ENCODE assay signal across 1 cellular context in the genomic region with DNA sequence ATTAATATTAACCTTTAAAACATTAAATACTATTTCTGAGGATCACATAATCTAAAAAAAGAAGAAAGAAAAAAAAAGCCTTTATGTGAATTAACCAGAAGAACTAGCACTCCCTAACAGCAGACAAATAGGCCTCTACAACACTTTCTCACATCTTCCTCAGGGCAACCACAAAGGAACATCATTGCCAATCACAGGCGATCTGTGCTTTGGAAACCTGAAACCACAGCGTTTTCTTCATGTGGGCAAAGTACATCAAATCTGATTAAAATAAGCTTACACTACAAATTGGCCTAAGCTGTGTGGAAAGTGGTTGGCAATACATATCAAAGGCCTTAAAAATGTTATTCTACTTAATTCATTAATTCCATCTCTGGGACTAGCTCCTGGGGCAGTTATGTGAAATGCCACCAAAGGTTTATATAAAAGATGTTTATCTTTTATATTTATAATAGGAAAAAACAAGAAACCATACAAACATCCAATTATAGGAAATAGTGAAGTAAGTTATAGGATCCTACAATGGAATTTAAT.
TF ChIP-seq lines count a peak whose summit lies in the region.

No MANE protein-coding gene starts in this region.

TF ChIP-seq in GM23338, 12 proteins besides CTCF, POLR2A, EP300 and RAD21 (continued from another document):
- TF ChIP-seq, protein P1, sequence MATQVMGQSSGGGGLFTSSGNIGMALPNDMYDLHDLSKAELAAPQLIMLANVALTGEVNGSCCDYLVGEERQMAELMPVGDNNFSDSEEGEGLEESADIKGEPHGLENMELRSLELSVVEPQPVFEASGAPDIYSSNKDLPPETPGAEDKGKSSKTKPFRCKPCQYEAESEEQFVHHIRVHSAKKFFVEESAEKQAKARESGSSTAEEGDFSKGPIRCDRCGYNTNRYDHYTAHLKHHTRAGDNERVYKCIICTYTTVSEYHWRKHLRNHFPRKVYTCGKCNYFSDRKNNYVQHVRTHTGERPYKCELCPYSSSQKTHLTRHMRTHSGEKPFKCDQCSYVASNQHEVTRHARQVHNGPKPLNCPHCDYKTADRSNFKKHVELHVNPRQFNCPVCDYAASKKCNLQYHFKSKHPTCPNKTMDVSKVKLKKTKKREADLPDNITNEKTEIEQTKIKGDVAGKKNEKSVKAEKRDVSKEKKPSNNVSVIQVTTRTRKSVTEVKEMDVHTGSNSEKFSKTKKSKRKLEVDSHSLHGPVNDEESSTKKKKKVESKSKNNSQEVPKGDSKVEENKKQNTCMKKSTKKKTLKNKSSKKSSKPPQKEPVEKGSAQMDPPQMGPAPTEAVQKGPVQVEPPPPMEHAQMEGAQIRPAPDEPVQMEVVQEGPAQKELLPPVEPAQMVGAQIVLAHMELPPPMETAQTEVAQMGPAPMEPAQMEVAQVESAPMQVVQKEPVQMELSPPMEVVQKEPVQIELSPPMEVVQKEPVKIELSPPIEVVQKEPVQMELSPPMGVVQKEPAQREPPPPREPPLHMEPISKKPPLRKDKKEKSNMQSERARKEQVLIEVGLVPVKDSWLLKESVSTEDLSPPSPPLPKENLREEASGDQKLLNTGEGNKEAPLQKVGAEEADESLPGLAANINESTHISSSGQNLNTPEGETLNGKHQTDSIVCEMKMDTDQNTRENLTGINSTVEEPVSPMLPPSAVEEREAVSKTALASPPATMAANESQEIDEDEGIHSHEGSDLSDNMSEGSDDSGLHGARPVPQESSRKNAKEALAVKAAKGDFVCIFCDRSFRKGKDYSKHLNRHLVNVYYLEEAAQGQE (IDR thresholded peaks at IDR 0.05; ENCODE audit: unreplicated experiment) = no peak
- TF ChIP-seq, protein P2, sequence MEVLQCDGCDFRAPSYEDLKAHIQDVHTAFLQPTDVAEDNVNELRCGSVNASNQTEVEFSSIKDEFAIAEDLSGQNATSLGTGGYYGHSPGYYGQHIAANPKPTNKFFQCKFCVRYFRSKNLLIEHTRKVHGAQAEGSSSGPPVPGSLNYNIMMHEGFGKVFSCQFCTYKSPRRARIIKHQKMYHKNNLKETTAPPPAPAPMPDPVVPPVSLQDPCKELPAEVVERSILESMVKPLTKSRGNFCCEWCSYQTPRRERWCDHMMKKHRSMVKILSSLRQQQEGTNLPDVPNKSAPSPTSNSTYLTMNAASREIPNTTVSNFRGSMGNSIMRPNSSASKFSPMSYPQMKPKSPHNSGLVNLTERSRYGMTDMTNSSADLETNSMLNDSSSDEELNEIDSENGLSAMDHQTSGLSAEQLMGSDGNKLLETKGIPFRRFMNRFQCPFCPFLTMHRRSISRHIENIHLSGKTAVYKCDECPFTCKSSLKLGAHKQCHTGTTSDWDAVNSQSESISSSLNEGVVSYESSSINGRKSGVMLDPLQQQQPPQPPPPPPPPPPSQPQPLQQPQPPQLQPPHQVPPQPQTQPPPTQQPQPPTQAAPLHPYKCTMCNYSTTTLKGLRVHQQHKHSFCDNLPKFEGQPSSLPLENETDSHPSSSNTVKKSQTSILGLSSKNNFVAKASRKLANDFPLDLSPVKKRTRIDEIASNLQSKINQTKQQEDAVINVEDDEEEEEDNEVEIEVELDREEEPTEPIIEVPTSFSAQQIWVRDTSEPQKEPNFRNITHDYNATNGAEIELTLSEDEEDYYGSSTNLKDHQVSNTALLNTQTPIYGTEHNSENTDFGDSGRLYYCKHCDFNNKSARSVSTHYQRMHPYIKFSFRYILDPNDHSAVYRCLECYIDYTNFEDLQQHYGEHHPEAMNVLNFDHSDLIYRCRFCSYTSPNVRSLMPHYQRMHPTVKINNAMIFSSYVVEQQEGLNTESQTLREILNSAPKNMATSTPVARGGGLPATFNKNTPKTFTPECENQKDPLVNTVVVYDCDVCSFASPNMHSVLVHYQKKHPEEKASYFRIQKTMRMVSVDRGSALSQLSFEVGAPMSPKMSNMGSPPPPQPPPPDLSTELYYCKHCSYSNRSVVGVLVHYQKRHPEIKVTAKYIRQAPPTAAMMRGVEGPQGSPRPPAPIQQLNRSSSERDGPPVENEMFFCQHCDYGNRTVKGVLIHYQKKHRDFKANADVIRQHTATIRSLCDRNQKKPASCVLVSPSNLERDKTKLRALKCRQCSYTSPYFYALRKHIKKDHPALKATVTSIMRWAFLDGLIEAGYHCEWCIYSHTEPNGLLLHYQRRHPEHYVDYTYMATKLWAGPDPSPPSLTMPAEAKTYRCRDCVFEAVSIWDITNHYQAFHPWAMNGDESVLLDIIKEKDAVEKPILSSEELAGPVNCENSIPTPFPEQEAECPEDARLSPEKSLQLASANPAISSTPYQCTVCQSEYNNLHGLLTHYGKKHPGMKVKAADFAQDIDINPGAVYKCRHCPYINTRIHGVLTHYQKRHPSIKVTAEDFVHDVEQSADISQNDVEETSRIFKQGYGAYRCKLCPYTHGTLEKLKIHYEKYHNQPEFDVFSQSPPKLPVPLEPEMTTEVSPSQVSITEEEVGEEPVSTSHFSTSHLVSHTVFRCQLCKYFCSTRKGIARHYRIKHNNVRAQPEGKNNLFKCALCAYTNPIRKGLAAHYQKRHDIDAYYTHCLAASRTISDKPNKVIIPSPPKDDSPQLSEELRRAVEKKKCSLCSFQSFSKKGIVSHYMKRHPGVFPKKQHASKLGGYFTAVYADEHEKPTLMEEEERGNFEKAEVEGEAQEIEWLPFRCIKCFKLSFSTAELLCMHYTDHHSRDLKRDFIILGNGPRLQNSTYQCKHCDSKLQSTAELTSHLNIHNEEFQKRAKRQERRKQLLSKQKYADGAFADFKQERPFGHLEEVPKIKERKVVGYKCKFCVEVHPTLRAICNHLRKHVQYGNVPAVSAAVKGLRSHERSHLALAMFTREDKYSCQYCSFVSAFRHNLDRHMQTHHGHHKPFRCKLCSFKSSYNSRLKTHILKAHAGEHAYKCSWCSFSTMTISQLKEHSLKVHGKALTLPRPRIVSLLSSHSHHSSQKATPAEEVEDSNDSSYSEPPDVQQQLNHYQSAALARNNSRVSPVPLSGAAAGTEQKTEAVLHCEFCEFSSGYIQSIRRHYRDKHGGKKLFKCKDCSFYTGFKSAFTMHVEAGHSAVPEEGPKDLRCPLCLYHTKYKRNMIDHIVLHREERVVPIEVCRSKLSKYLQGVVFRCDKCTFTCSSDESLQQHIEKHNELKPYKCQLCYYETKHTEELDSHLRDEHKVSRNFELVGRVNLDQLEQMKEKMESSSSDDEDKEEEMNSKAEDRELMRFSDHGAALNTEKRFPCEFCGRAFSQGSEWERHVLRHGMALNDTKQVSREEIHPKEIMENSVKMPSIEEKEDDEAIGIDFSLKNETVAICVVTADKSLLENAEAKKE (CRISPR knock-in tag; IDR thresholded peaks at IDR 0.05) = no peak
- TF ChIP-seq EZH2phosphoT487 (IDR thresholded peaks at IDR 0.05; ENCODE audit: unreplicated experiment) (no peak), ZNF114 (CRISPR knock-in tag; IDR thresholded peaks at IDR 0.05) (no peak), JUNB (IDR thresholded peaks at IDR 0.05; ENCODE audit: unreplicated experiment) (no peak), STAT1 (IDR thresholded peaks at IDR 0.05; ENCODE audit: unreplicated experiment) (no peak), POLR2AphosphoS5 (IDR thresholded peaks at IDR 0.05; ENCODE audit: low read depth) (no peak), CREB1 (CRISPR knock-in tag; IDR thresholded peaks at IDR 0.05; ENCODE audit: low read depth) (no peak), EZH2 (IDR thresholded peaks at IDR 0.05; ENCODE audit: low read depth, unreplicated experiment) (no peak)
- TF ChIP-seq, protein P3, sequence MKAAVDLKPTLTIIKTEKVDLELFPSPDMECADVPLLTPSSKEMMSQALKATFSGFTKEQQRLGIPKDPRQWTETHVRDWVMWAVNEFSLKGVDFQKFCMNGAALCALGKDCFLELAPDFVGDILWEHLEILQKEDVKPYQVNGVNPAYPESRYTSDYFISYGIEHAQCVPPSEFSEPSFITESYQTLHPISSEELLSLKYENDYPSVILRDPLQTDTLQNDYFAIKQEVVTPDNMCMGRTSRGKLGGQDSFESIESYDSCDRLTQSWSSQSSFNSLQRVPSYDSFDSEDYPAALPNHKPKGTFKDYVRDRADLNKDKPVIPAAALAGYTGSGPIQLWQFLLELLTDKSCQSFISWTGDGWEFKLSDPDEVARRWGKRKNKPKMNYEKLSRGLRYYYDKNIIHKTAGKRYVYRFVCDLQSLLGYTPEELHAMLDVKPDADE (IDR thresholded peaks at IDR 0.05) = no peak
